In genomic region chr4:88690355-88690754, GRCh38 we compare ENCODE assay signal across 1 cellular context.
TF ChIP-seq lines count a peak whose summit lies in the region.

No MANE protein-coding gene starts in this region.

TF ChIP-seq in HepG2, 621 proteins besides CTCF, POLR2A, EP300 and RAD21 (continued from another document):
- TF ChIP-seq, protein P1, sequence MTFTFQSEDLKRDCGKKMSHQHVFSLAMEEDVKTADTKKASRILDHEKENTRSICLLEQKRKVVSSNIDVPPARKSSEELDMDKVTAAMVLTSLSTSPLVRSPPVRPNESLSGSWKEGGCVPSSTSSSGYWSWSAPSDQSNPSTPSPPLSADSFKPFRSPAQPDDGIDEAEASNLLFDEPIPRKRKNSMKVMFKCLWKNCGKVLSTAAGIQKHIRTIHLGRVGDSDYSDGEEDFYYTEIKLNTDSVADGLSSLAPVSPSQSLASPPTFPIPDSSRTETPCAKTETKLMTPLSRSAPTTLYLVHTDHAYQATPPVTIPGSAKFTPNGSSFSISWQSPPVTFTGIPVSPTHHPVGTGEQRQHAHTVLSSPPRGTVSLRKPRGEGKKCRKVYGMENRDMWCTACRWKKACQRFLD (CRISPR knock-in tag; IDR thresholded peaks at IDR 0.05; ENCODE audit: borderline replicate concordance): no peak
